In genomic region chr19:41325640-41325946, GRCh38 we compare ENCODE assay signal across 1 cellular context.
TF ChIP-seq lines count a peak whose summit lies in the region.

No MANE protein-coding gene starts in this region.

TF ChIP-seq in HEK293, 187 proteins besides CTCF, POLR2A, EP300 and RAD21 (continued from another document):
- TF ChIP-seq ZNF341 (tag by site-specific recombination; IDR thresholded peaks at IDR 0.05; ENCODE audit: low read depth) (no peak), ZNF529 (tag by site-specific recombination; IDR thresholded peaks at IDR 0.05; ENCODE audit: insufficient replicate concordance) (no peak), ZNF211 (tag by site-specific recombination; IDR thresholded peaks at IDR 0.05; ENCODE audit: low read depth) (no peak), ZNF692 (tag by site-specific recombination; IDR thresholded peaks at IDR 0.05) (no peak), ZNF311 (tag by site-specific recombination; IDR thresholded peaks at IDR 0.05; ENCODE audit: borderline replicate concordance) (no peak), REPIN1 (tag by site-specific recombination; IDR thresholded peaks at IDR 0.05; ENCODE audit: low read depth) (no peak), ATF2 (tag by site-specific recombination; IDR thresholded peaks at IDR 0.05; ENCODE audit: low read depth) (no peak), ZNF114 (tag by site-specific recombination; IDR thresholded peaks at IDR 0.05) (no peak), ZNF843 (tag by site-specific recombination; IDR thresholded peaks at IDR 0.05) (no peak), ZSCAN4 (tag by site-specific recombination; IDR thresholded peaks at IDR 0.05) (no peak), ZBTB17 (tag by site-specific recombination; IDR thresholded peaks at IDR 0.05) (no peak), ZNF132 (tag by site-specific recombination; IDR thresholded peaks at IDR 0.05; ENCODE audit: borderline replicate concordance) (no peak)
